In genomic region chr2:69828913-69829242, GRCh38 we compare ENCODE assay signal across 8 cellular contexts. TPM values are rescaled to one million over a fixed set of nuclear protein-coding genes. Genes with fewer than 3 reads are reported as not detected.
DNase-seq lines count a peak whose midpoint lies in the region; ATAC-seq, FAIRE-seq and TF ChIP-seq lines count a peak whose summit lies in the region.

No MANE protein-coding gene starts in this region.

- peak overlapping the region; percentile 93 for H3K27ac ChIP-seq in K562 (ENCODE audit: extremely low read depth, low read depth, low read length)

- POLR2A ChIA-PET in K562 (lab: Yijun Ruan, JAX) = interaction anchor here (0.6 to 2.8 kb wide), 18 partner anchors 9 to 1694 kb away, joined by 3 to 18 read pairs (median 3); partner anchors contain the start of genes ANXA4 and SNRPG

- H4K20me1 ChIP-seq in K562 (replicated peaks; ENCODE audit: control insufficient read depth, insufficient read depth, low read length) = no peaks in the 10 kb centered on the region

- TF ChIP-seq CTCF in GM10266 (IDR thresholded peaks at IDR 0.05; ENCODE audit: control insufficient read depth, insufficient read depth, low read depth, missing control alignments) (no peak), K562 (IDR thresholded peaks at IDR 0.05 in 2 of 3, conservative IDR thresholded peaks at IDR 0.05 in 1 of 3; ENCODE audit: insufficient read depth in 2 of 3, low read depth in 1 of 3, low read length in 3 of 3) (no peak)

- no peaks in the 10 kb centered on the region; the same call in 1 of the 2 replicates for H3K9me3 ChIP-seq in K562 (replicated peaks; ENCODE audit: control insufficient read depth, insufficient read depth, low read depth, low read length)
- H3K9me3 ChIP-seq in mononuclear cell (ENCODE audit: low read depth, low read length) = no peaks in the 10 kb centered on the region

- H3K36me3 ChIP-seq in K562 (ENCODE audit: control insufficient read depth, insufficient read depth, low read length) = peaks cover 10% of the 10 kb centered on the region; the same call in 2 of the 3 replicates

- in situ Hi-C loops in K562 (cut with MboI) = no loop called here

- no peaks in the 10 kb centered on the region for H3K9me1 ChIP-seq in K562 (ENCODE audit: control insufficient read depth, insufficient read depth, low read length)

- peak overlapping the region; percentile 98 for H2AFZ ChIP-seq in K562 (ENCODE audit: low read depth, low read length)

- FAIRE-seq in K562 (lab: Jason Lieb, UNC) = no peak

- peaks cover 44% of the 10 kb centered on the region for H3K79me2 ChIP-seq in K562 (ENCODE audit: control insufficient read depth, insufficient read depth, low read length)

- 2% methylated on average over 8 of the region's 8 CpGs for WGBS in K562 (ENCODE audit: insufficient coverage, low coverage, missing lambda C conversion rate)

- DNase-seq in GM10266 (ENCODE audit: extremely low spot score) (peak; percentile 9), K562 (ENCODE audit: extremely low read depth in 1 of 4, low spot score in 3 of 4) (no peak), HK-2 (ENCODE audit: unreplicated experiment) (no peak), SW 1271 (lab: John Stamatoyannopoulos, UW) (no peak), DMS153 (lab: John Stamatoyannopoulos, UW) (no peak)

- CTCF ChIA-PET in K562 (lab: Yijun Ruan, JAX; ENCODE audit: low intra/inter-chr PET ratio) = no interaction called here

- H3K27me3 ChIP-seq in K562 (ENCODE audit: control insufficient read depth in 2 of 2, insufficient read depth in 2 of 2, low read length in 2 of 2) = no peaks in the 10 kb centered on the region
- H3K27me3 ChIP-seq in mononuclear cell (ENCODE audit: insufficient read depth, low read length) = no peaks in the 10 kb centered on the region

- TSS peak; percentile 99 for BruUV-seq in K562 (replicated peaks; lab: Mats Ljungman, UMichigan)

- no peak for TF ChIP-seq EP300 in K562 (IDR thresholded peaks at IDR 0.05; ENCODE audit: low read length)

- H3K4me3 ChIP-seq in K562 (peak overlapping the region; percentile 75), mononuclear cell (ENCODE audit: low read length) (peak overlapping the region; percentile 82)

- H3K9ac ChIP-seq in K562 (ENCODE audit: insufficient read depth in 1 of 2, low read depth in 2 of 2, low read length in 2 of 2) = peak overlapping the region; percentile 87 to 97

- H3K4me1 ChIP-seq in K562 (replicated peaks in 1 of 2; ENCODE audit: control insufficient read depth in 2 of 2, insufficient read depth in 2 of 2, low read length in 2 of 2) (peaks cover 20 to 26% of the 10 kb centered on the region in 2 experiments), mononuclear cell (ENCODE audit: insufficient read depth, low read length) (peaks cover 24% of the 10 kb centered on the region)

- peak overlapping the region; percentile 93 for H3K4me2 ChIP-seq in K562 (ENCODE audit: insufficient read depth, low read length)

- intact Hi-C loops in K562 (cut with micrococcal nuclease) = loop anchor here (10.0 kb wide), 1 partner anchor 66 kb away; the partner anchor contains the start of gene SNRNP27

- no peak for TF ChIP-seq POLR2A in K562 (conservative IDR thresholded peaks at IDR 0.05)

- no peak for TF ChIP-seq RAD21 in K562 (CRISPR knock-in tag; conservative IDR thresholded peaks at IDR 0.05 in 1 of 2, IDR thresholded peaks at IDR 0.05 in 1 of 2)

- peak; percentile 12 for ATAC-seq in HG03066 (IDR thresholded peaks at IDR 0.05; ENCODE audit: low read depth, unreplicated experiment)
- peak; percentile 24 for ATAC-seq in K562
- no peak for ATAC-seq in GM19023 (IDR thresholded peaks at IDR 0.05; ENCODE audit: unreplicated experiment)

TF ChIP-seq in K562, 482 proteins besides CTCF, POLR2A, EP300 and RAD21 (continues in another document):
- TF ChIP-seq ZNF778 (CRISPR knock-in tag; IDR thresholded peaks at IDR 0.05) (no peak), ZFP91 (CRISPR knock-in tag; IDR thresholded peaks at IDR 0.05) (no peak), NBN (IDR thresholded peaks at IDR 0.05; ENCODE audit: low read depth) (0 out of 2 replicates have a peak, but pooled peaks have one; percentile 26), NR2C1 (IDR thresholded peaks at IDR 0.05) (no peak), NR2C1 (tag; IDR thresholded peaks at IDR 0.05) (no peak), BACH1 (tag; IDR thresholded peaks at IDR 0.05) (no peak), SETDB1 (IDR thresholded peaks at IDR 0.05; ENCODE audit: low read length) (no peak), ZC3H4 (CRISPR knock-in tag; IDR thresholded peaks at IDR 0.05; ENCODE audit: borderline replicate concordance) (peak; percentile 66; the same call in 1 of the 2 replicates), SIRT6 (IDR thresholded peaks at IDR 0.05; ENCODE audit: low read depth, low read length) (no peak), SIX5 (IDR thresholded peaks at IDR 0.05; ENCODE audit: borderline replicate concordance in 1 of 2, insufficient read depth in 1 of 2, low read depth in 1 of 2, low read length in 2 of 2) (no peak), ELF1 (tag; IDR thresholded peaks at IDR 0.05) (no peak; the same call in 1 of the 2 replicates), ZNF57 (CRISPR knock-in tag; IDR thresholded peaks at IDR 0.05) (no peak), MYC (IDR thresholded peaks at IDR 0.05; ENCODE audit: low read depth, low read length) (no peak), MYC (CRISPR knock-in tag; IDR thresholded peaks at IDR 0.05; ENCODE audit: borderline replicate concordance, low read depth) (0 out of 2 replicates have a peak, but pooled peaks have one; percentile 9), ARID2 (IDR thresholded peaks at IDR 0.05) (no peak), ZNF395 (CRISPR knock-in tag; IDR thresholded peaks at IDR 0.05) (no peak)
- TF ChIP-seq, protein P1, sequence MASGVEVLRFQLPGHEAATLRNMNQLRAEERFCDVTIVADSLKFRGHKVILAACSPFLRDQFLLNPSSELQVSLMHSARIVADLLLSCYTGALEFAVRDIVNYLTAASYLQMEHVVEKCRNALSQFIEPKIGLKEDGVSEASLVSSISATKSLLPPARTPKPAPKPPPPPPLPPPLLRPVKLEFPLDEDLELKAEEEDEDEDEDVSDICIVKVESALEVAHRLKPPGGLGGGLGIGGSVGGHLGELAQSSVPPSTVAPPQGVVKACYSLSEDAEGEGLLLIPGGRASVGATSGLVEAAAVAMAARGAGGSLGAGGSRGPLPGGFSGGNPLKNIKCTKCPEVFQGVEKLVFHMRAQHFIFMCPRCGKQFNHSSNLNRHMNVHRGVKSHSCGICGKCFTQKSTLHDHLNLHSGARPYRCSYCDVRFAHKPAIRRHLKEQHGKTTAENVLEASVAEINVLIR (CRISPR knock-in tag; IDR thresholded peaks at IDR 0.05) = no peak
- TF ChIP-seq, protein P2, sequence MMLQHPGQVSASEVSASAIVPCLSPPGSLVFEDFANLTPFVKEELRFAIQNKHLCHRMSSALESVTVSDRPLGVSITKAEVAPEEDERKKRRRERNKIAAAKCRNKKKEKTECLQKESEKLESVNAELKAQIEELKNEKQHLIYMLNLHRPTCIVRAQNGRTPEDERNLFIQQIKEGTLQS (IDR thresholded peaks at IDR 0.05) = no peak
- TF ChIP-seq, protein P2 (CRISPR knock-in tag; conservative IDR thresholded peaks at IDR 0.05) = no peak

RNA-seq across cellular contexts. Expression of gene GMCL1, which starts 0.6 kb away (rescaled TPM):
- total RNA-seq in K562 (2011; cell fraction: chromatin; rRNA removed; ENCODE audit: low replicate concordance) = 10.8 and 41.5 TPM in 2 replicates
- 5.8 and 8.2 TPM in 2 replicates for total RNA-seq in K562 (2011; cell fraction: nucleolus; rRNA removed)
- total RNA-seq in K562 (2011; cell fraction: nucleoplasm; rRNA removed) = 15.5 and 33.4 TPM in 2 replicates
- total RNA-seq in K562 (2014; rRNA removed) (15.2 and 20.9 TPM in 2 replicates), K562 (2014; rRNA removed; fragmentation: Illumina TruSeq; extraction: Trizol) (20.0 and 21.8 TPM in 2 replicates), K562 (2015; rRNA removed; fragmentation: Illumina TruSeq; extraction: Trizol) (13.4 and 15.0 TPM in 2 replicates), K562 (2021) (18.6 and 18.7 TPM in 2 replicates), mononuclear cell (18.6 TPM)
- polyA plus RNA-seq in K562 (2011; rRNA removed) (19.3 and 27.3 TPM in 2 replicates), K562 (2014; fragmentation: Illumina TruSeq; extraction: Trizol) (21.3 and 26.2 TPM in 2 replicates), K562 (2014; fragmentation: Nextera tagmentation; extraction: Ambion mirVana) (1 to 10 TPM; 7.0 to 8.1 TPM), K562 (2014; rRNA removed) (15.4 and 18.1 TPM in 2 replicates)
- polyA plus RNA-seq in K562 (2011; cell fraction: cytosol; rRNA removed) = 6.4 and 14.0 TPM in 2 replicates
- polyA plus RNA-seq in K562 (2011; cell fraction: nucleus; rRNA removed) = 5.9 and 9.6 TPM in 2 replicates
- polyA plus RNA-seq in K562 (2012) = 14.6 and 16.4 TPM in 2 replicates
- 20.2 and 29.6 TPM in 2 replicates for polyA minus RNA-seq in K562 (2011; rRNA and poly(A)+ RNA removed)
- polyA minus RNA-seq in K562 (2011; cell fraction: cytosol; rRNA and poly(A)+ RNA removed) = 7.8 and 13.7 TPM in 2 replicates
- 5.1 TPM in 2 replicates for polyA minus RNA-seq in K562 (2011; cell fraction: nucleus; rRNA and poly(A)+ RNA removed)
